2 cellular contexts compared by ENCODE assay signal in the genomic region with DNA sequence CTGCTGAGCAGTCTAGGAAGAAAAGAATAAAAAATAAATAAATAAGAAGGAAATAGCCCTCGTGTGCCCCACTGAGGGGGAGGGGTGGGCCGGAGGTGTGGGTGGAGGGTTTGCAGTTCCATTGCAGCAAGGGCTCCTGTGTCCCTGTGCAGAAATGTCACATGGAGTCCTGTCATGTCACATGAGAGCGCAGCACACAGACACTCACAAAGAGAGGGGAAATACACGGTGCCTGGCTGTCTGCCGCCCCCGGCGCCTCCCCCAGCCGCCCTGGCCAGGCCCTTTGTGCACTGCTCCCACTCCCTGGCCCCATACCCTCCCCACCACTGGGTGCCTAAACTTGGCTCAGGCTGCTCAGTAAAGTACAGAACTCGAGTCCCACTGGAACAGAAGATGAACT.
TF ChIP-seq lines count a peak whose summit lies in the region.

No MANE protein-coding gene starts in this region.

TF ChIP-seq in HepG2, 621 proteins besides CTCF, POLR2A, EP300 and RAD21:
- TF ChIP-seq ZNF891 (CRISPR knock-in tag; IDR thresholded peaks at IDR 0.05) (no peak), ZNF543 (CRISPR knock-in tag; IDR thresholded peaks at IDR 0.05) (no peak), NCOA2 (CRISPR knock-in tag; IDR thresholded peaks at IDR 0.05) (no peak), CENPX (CRISPR knock-in tag; IDR thresholded peaks at IDR 0.05) (no peak), KDM2A (CRISPR knock-in tag; IDR thresholded peaks at IDR 0.05; ENCODE audit: borderline replicate concordance, low read depth) (no peak), ZEB1 (IDR thresholded peaks at IDR 0.05; ENCODE audit: insufficient replicate concordance, low read depth) (no peak), ESRRA (CRISPR knock-in tag; IDR thresholded peaks at IDR 0.05; ENCODE audit: low read depth) (no peak), ZNF367 (CRISPR knock-in tag; IDR thresholded peaks at IDR 0.05; ENCODE audit: borderline replicate concordance) (no peak), SP4 (CRISPR knock-in tag; IDR thresholded peaks at IDR 0.05) (no peak), ZNF775 (CRISPR knock-in tag; IDR thresholded peaks at IDR 0.05; ENCODE audit: borderline replicate concordance) (no peak), ZNF3 (CRISPR knock-in tag; IDR thresholded peaks at IDR 0.05) (no peak), SRSF1 (optimal IDR thresholded peaks at IDR 0.05; ENCODE audit: low read depth, low read length) (no peak)

TF ChIP-seq in K562, 482 proteins besides CTCF, POLR2A, EP300 and RAD21:
- TF ChIP-seq ZNF583 (CRISPR knock-in tag; IDR thresholded peaks at IDR 0.05) (no peak), RBM15 (IDR thresholded peaks at IDR 0.05; ENCODE audit: insufficient read depth, low read length) (no peak), ZNF184 (CRISPR knock-in tag; IDR thresholded peaks at IDR 0.05) (no peak), ESRRA (IDR thresholded peaks at IDR 0.05; ENCODE audit: borderline replicate concordance, low read depth) (no peak), SIX5 (IDR thresholded peaks at IDR 0.05; ENCODE audit: borderline replicate concordance in 1 of 2, insufficient read depth in 1 of 2, low read depth in 1 of 2, low read length in 2 of 2) (no peak), RBM17 (IDR thresholded peaks at IDR 0.05; ENCODE audit: borderline replicate concordance, low read depth, low read length) (no peak), PTRF (tag; IDR thresholded peaks at IDR 0.05) (no peak), ZNF384 (IDR thresholded peaks at IDR 0.05; ENCODE audit: low read depth, low read length) (no peak), CHCHD3 (CRISPR knock-in tag; IDR thresholded peaks at IDR 0.05) (no peak), ZNF253 (CRISPR knock-in tag; conservative IDR thresholded peaks at IDR 0.05) (no peak), HSF4 (CRISPR knock-in tag; IDR thresholded peaks at IDR 0.05; ENCODE audit: borderline replicate concordance) (no peak)
- TF ChIP-seq, protein P1, sequence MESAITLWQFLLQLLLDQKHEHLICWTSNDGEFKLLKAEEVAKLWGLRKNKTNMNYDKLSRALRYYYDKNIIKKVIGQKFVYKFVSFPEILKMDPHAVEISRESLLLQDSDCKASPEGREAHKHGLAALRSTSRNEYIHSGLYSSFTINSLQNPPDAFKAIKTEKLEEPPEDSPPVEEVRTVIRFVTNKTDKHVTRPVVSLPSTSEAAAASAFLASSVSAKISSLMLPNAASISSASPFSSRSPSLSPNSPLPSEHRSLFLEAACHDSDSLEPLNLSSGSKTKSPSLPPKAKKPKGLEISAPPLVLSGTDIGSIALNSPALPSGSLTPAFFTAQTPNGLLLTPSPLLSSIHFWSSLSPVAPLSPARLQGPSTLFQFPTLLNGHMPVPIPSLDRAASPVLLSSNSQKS (CRISPR knock-in tag; IDR thresholded peaks at IDR 0.05), result no peak
- TF ChIP-seq, protein P2, sequence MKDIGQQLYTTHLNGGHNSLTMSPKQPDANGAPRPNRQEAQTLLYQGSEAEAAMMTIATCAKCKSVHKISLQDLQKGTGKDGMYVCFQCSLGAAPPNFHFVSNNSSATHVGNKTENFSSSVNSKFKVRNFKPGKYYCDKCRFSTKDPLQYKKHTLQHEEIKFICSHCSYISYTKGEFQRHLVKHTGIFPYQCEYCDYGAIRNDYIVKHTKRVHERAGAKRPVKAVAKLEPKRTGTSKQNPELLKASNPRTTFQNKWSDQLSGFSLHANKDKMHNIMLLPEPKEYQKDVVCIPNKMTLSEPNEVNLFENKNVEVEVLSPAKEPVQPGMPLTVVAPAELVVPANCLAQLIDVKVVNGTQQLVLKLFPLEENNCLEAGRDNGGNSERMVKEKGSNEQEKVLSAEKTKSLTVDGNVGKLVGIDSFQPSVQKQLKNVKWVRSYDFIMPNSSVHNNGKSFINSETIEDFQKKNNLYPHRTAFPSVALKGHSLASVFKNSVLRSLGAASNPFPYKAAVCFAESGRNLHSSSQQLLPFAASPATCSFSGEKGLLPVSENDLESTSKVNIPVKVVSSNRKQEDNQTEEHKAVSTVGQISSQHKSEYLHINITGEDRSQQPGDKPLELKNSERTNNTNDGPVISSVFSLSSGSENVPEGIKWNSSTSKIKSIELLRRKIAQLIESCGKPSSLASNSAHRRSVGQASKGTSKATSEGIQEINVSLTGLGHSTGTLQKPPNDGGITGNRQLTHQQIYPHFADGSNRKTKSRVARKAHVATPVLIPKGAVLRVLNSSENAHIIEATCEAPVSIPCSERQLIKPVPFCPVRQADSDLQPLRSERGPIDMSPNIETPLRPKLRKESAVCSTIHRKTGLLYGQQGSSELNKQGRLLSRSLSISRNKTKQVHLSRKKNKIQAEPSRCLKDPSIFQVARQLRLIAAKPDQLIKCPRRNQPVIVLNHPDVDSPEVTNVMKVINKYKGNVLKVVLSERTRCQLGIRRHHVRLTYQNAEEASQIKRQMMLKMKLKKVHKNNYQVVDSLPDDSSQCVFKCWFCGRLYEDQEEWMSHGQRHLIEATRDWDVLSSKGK (CRISPR knock-in tag; IDR thresholded peaks at IDR 0.05), result no peak
- TF ChIP-seq, protein P3, sequence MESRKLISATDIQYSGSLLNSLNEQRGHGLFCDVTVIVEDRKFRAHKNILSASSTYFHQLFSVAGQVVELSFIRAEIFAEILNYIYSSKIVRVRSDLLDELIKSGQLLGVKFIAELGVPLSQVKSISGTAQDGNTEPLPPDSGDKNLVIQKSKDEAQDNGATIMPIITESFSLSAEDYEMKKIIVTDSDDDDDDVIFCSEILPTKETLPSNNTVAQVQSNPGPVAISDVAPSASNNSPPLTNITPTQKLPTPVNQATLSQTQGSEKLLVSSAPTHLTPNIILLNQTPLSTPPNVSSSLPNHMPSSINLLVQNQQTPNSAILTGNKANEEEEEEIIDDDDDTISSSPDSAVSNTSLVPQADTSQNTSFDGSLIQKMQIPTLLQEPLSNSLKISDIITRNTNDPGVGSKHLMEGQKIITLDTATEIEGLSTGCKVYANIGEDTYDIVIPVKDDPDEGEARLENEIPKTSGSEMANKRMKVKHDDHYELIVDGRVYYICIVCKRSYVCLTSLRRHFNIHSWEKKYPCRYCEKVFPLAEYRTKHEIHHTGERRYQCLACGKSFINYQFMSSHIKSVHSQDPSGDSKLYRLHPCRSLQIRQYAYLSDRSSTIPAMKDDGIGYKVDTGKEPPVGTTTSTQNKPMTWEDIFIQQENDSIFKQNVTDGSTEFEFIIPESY (CRISPR knock-in tag; IDR thresholded peaks at IDR 0.05), result no peak
